In genomic region chr10:73956476-73957338, GRCh38 we compare ENCODE assay signal across 7 cellular contexts. TPM values are rescaled to one million over a fixed set of nuclear protein-coding genes. Genes with fewer than 3 reads are reported as not detected.
DNase-seq lines count a peak whose midpoint lies in the region; ATAC-seq, FAIRE-seq and TF ChIP-seq lines count a peak whose summit lies in the region.

No MANE protein-coding gene starts in this region.

- ATAC-seq in GM18858 (IDR thresholded peaks at IDR 0.05; ENCODE audit: unreplicated experiment) = peak; percentile 55
- peak; percentile 38 for ATAC-seq in HG02798 (IDR thresholded peaks at IDR 0.05; ENCODE audit: poor library complexity, unreplicated experiment)
- peak; percentile 44 to 61 (median 55) for ATAC-seq in right lobe of liver
- peak; percentile 79 for ATAC-seq in upper lobe of right lung

- no peak overlapping the region for H3K4me3 ChIP-seq in astrocyte (ENCODE audit: insufficient read depth, low read depth, low read length)
- H3K4me3 ChIP-seq in right lobe of liver = no peak overlapping the region
- no peak overlapping the region for H3K4me3 ChIP-seq in upper lobe of right lung

- WGBS in right lobe of liver (ENCODE audit: insufficient coverage, low coverage, low lambda C conversion rate, missing lambda C conversion rate) = 58% methylated on average over 8 of the region's 9 CpGs

- intact Hi-C loops in right lobe of liver (cut with DNase I) (no loop called here), upper lobe of right lung (cut with DNase I) (no loop called here)

- no peaks in the 10 kb centered on the region for H3K36me3 Mint-ChIP-seq in astrocyte (ENCODE audit: low read depth, unreplicated experiment)

- FAIRE-seq in astrocyte (lab: Jason Lieb, UNC) = no peak

- no peaks in the 10 kb centered on the region for H3K9me3 ChIP-seq in astrocyte (ENCODE audit: insufficient read depth, low read depth, low read length)
- H3K9me3 ChIP-seq in right lobe of liver = no peaks in the 10 kb centered on the region
- H3K9me3 ChIP-seq in upper lobe of right lung = no peaks in the 10 kb centered on the region

- H3K9me3 Mint-ChIP-seq in astrocyte (ENCODE audit: unreplicated experiment) = no peaks in the 10 kb centered on the region

- DNase-seq in OCI-M1 (lab: John Stamatoyannopoulos, UW) = peak; percentile 97
- DNase-seq in astrocyte (ENCODE audit: low read depth) = peak; percentile 61
- no peak for DNase-seq in right lobe of liver
- DNase-seq in upper lobe of right lung = no peak
- DNase-seq in NCI-H345 treated with DMSO at 0.1 percent for 48 hours (lab: John Stamatoyannopoulos, UW; ENCODE audit: unreplicated experiment) = no peak

- no peak overlapping the region for H3K27ac ChIP-seq in astrocyte (ENCODE audit: low read depth, low read length)
- peak overlapping the region; percentile 11 to 38 (median 11) for H3K27ac ChIP-seq in right lobe of liver
- H3K27ac ChIP-seq in upper lobe of right lung = peak overlapping the region; percentile 70

- peaks cover 15% of the 10 kb centered on the region for H3K4me1 Mint-ChIP-seq in astrocyte (ENCODE audit: low read depth, unreplicated experiment)

- no peak for TF ChIP-seq CTCF in astrocyte (IDR thresholded peaks at IDR 0.05; ENCODE audit: insufficient read depth, low read depth, low read length)
- no peak for TF ChIP-seq CTCF in right lobe of liver (IDR thresholded peaks at IDR 0.05)
- TF ChIP-seq CTCF in upper lobe of right lung (IDR thresholded peaks at IDR 0.05) = no peak

- peak overlapping the region; percentile 50 for H3K4me2 ChIP-seq in astrocyte (ENCODE audit: low read length)

- no peaks in the 10 kb centered on the region for H4K20me1 ChIP-seq in astrocyte (ENCODE audit: insufficient read depth, low read length)

- H3K4me3 Mint-ChIP-seq in astrocyte (ENCODE audit: unreplicated experiment) = no peak overlapping the region

- H2AFZ ChIP-seq in astrocyte (ENCODE audit: low read depth, low read length) = no peak overlapping the region

- H3K27me3 Mint-ChIP-seq in astrocyte (ENCODE audit: low read depth, unreplicated experiment) = peaks cover 7% of the 10 kb centered on the region

- H3K27me3 ChIP-seq in astrocyte (ENCODE audit: insufficient read depth, low read length) (no peaks in the 10 kb centered on the region), right lobe of liver (no peaks in the 10 kb centered on the region), upper lobe of right lung (no peaks in the 10 kb centered on the region)

- peak overlapping the region; percentile 77 for H3K27ac Mint-ChIP-seq in astrocyte (ENCODE audit: unreplicated experiment)

- H3K9ac ChIP-seq in astrocyte (ENCODE audit: low read length) = no peak overlapping the region

- H3K79me2 ChIP-seq in astrocyte (ENCODE audit: insufficient read depth, low read length) = no peaks in the 10 kb centered on the region

- TF ChIP-seq POLR2A in right lobe of liver (IDR thresholded peaks at IDR 0.05) = no peak

- peaks cover 11% of the 10 kb centered on the region for H3K4me1 ChIP-seq in astrocyte (ENCODE audit: insufficient read depth, low read length)
- H3K4me1 ChIP-seq in right lobe of liver = no peaks in the 10 kb centered on the region
- peaks cover 15% of the 10 kb centered on the region for H3K4me1 ChIP-seq in upper lobe of right lung

- H3K36me3 ChIP-seq in astrocyte (ENCODE audit: insufficient read depth, low read length) (no peaks in the 10 kb centered on the region), right lobe of liver (no peaks in the 10 kb centered on the region), upper lobe of right lung (no peaks in the 10 kb centered on the region)

RNA-seq across cellular contexts. Expression of gene VCL, which starts 41.2 kb away (rescaled TPM):
- total RNA-seq in astrocyte = 469 and 474 TPM in 2 replicates
- total RNA-seq in right lobe of liver = 10 to 100 TPM; 13.2 to 58.9 (median 27.5) TPM
- total RNA-seq in upper lobe of right lung = 148 TPM

RNA-seq across cellular contexts. Expression of gene PLAU, which starts 45.8 kb away (rescaled TPM):
- 81.2 and 90.2 TPM in 2 replicates for total RNA-seq in astrocyte
- total RNA-seq in right lobe of liver = 1 to 10 TPM in 2 of 6 experiments, under 1 TPM in 4; 0.24 to 4.3 (median 0.87) TPM
- 16.8 TPM for total RNA-seq in upper lobe of right lung

Comparison
In these comparisons a context has a peak if more than half of its experiments do, and no peak if none do; other contexts are left out.
1. DNase-seq: peak in OCI-M1 (single experiment) and astrocyte (single experiment); none in right lobe of liver (0 of 3), upper lobe of right lung (single experiment) and NCI-H345 treated with DMSO at 0.1 percent for 48 hours (single experiment).
2. Peak in every context shown above with its lines, with median percentiles within 50 percentile points of each other: ATAC-seq.